Comparison of ENCODE assay signal across 11 cellular contexts in genomic region chr5:176532795-176533194, GRCh38. TPM values are rescaled to one million over a fixed set of nuclear protein-coding genes. Genes with fewer than 3 reads are reported as not detected.
DNase-seq lines count a peak whose midpoint lies in the region; ATAC-seq and TF ChIP-seq lines count a peak whose summit lies in the region.
"Had no signal": no experiment of that assay in that cellular context is flagged by ENCODE, and none has a peak within 500 bp of the region (broad histone marks: within the 10 kb centered on the region; RNA-seq: fewer than 3 reads in every experiment).

No MANE protein-coding gene starts in this region.

- WGBS in thymus, result 92% methylated on average over 9 of the region's 9 CpGs

- no peaks in the 10 kb centered on the region for H3K27me3 Mint-ChIP-seq in activated T-cell treated with anti-CD3 and anti-CD28 coated beads, Interleukin-2, amount 50 U/mL, for 72 hours (ENCODE audit: low read depth)
- no peaks in the 10 kb centered on the region for H3K27me3 Mint-ChIP-seq in activated naive CD8-positive, alpha-beta T cell
- no peaks in the 10 kb centered on the region for H3K27me3 Mint-ChIP-seq in mesothelial cell of epicardium (ENCODE audit: low read depth)

- H3K36me3 ChIP-seq in thymus (ENCODE audit: control insufficient read depth, insufficient read depth), result peaks cover 52% of the 10 kb centered on the region

- no peaks in the 10 kb centered on the region for H3K27me3 ChIP-seq in thymus (ENCODE audit: control insufficient read depth, insufficient read depth)

- peaks cover 8% of the 10 kb centered on the region for H3K9me3 ChIP-seq in thymus (ENCODE audit: control insufficient read depth)

- no peak for DNase-seq in activated T-cell treated with anti-CD3 and anti-CD28 coated beads, Interleukin-2, amount 50 U/mL, for 72 hours
- DNase-seq in activated T-cell treated with anti-CD3 and anti-CD28 coated beads, Interleukin-2, amount 50 U/mL, for 48 hours, result no peak
- DNase-seq in mesothelial cell of epicardium (ENCODE audit: low spot score in 2 of 2, unreplicated experiment in 2 of 2), result no peak
- DNase-seq in GM20000 (ENCODE audit: low spot score), result no peak
- DNase-seq in amniotic stem cell (lab: John Stamatoyannopoulos, UW), result no peak
- DNase-seq: activated CD8-positive, alpha-beta memory T cell treated with anti-CD3 and anti-CD28 coated beads for 24 hours; foreskin melanocyte; NCI-H2029 treated with DMSO at 0.1 percent for 48 hours had no signal

- no peaks in the 10 kb centered on the region for H3K9me3 Mint-ChIP-seq in activated T-cell treated with anti-CD3 and anti-CD28 coated beads, Interleukin-2, amount 50 U/mL, for 72 hours
- no peaks in the 10 kb centered on the region for H3K9me3 Mint-ChIP-seq in activated naive CD8-positive, alpha-beta T cell (ENCODE audit: low read depth)
- H3K9me3 Mint-ChIP-seq in mesothelial cell of epicardium, result no peaks in the 10 kb centered on the region

- no peak overlapping the region for H3K27ac Mint-ChIP-seq in activated T-cell treated with anti-CD3 and anti-CD28 coated beads, Interleukin-2, amount 50 U/mL, for 72 hours
- peak overlapping the region; percentile 99 for H3K27ac Mint-ChIP-seq in activated naive CD8-positive, alpha-beta T cell
- H3K27ac Mint-ChIP-seq in mesothelial cell of epicardium, result peak overlapping the region; percentile 100

- peaks cover 32% of the 10 kb centered on the region for H3K4me1 ChIP-seq in thymus (ENCODE audit: control insufficient read depth, insufficient read depth, low read length)

- peaks cover 6% of the 10 kb centered on the region in 2 donors for H3K36me3 Mint-ChIP-seq in activated T-cell treated with anti-CD3 and anti-CD28 coated beads, Interleukin-2, amount 50 U/mL, for 72 hours (ENCODE audit: insufficient read depth in 2 of 2)
- H3K36me3 Mint-ChIP-seq in activated naive CD8-positive, alpha-beta T cell, result peaks cover 2% of the 10 kb centered on the region
- H3K36me3 Mint-ChIP-seq in mesothelial cell of epicardium, result peaks cover 13% of the 10 kb centered on the region

- TF ChIP-seq CTCF in mesothelial cell of epicardium (IDR thresholded peaks at IDR 0.05; ENCODE audit: unreplicated experiment) (no peak), GM20000 (IDR thresholded peaks at IDR 0.05; ENCODE audit: extremely low read depth, missing control alignments) (no peak)

- no peak for ATAC-seq in activated T-cell treated with anti-CD3 and anti-CD28 coated beads, Interleukin-2, amount 50 U/mL, for 72 hours (replicated peaks in 1 of 2)
- ATAC-seq in HG03135 (IDR thresholded peaks at IDR 0.05; ENCODE audit: unreplicated experiment), result no peak

- peak overlapping the region; percentile 81 to 99 for H3K4me3 Mint-ChIP-seq in activated T-cell treated with anti-CD3 and anti-CD28 coated beads, Interleukin-2, amount 50 U/mL, for 72 hours
- H3K4me3 Mint-ChIP-seq in activated naive CD8-positive, alpha-beta T cell, result peak overlapping the region; percentile 97
- no peak overlapping the region for H3K4me3 Mint-ChIP-seq in mesothelial cell of epicardium

- H3K4me1 Mint-ChIP-seq in activated T-cell treated with anti-CD3 and anti-CD28 coated beads, Interleukin-2, amount 50 U/mL, for 72 hours (ENCODE audit: low read depth), result peaks cover 46% of the 10 kb centered on the region
- H3K4me1 Mint-ChIP-seq in activated naive CD8-positive, alpha-beta T cell (ENCODE audit: low read depth), result peaks cover 52% of the 10 kb centered on the region
- peaks cover 30% of the 10 kb centered on the region for H3K4me1 Mint-ChIP-seq in mesothelial cell of epicardium

- H3K4me3 ChIP-seq in thymus (ENCODE audit: low read length), result peak overlapping the region; percentile 85

- H3K27ac ChIP-seq in thymus (ENCODE audit: low read depth), result peak overlapping the region; percentile 99

RNA-seq across cellular contexts. Expression of gene RNF44, which starts 4.4 kb away (rescaled TPM):
- 10 to 100 TPM; 93.0 to 93.6 TPM for total RNA-seq in activated T-cell treated with anti-CD3 and anti-CD28 coated beads, Interleukin-2, amount 50 U/mL, for 72 hours
- 161 to 169 TPM (median 169 TPM) in 3 replicates for total RNA-seq in mesothelial cell of epicardium
- 54.8 TPM for polyA plus RNA-seq in thymus

RNA-seq across cellular contexts. Expression of gene CDHR2, which starts 16.3 kb away (rescaled TPM):
- total RNA-seq in activated T-cell treated with anti-CD3 and anti-CD28 coated beads, Interleukin-2, amount 50 U/mL, for 72 hours, result under 1 TPM; 0.67 to 0.81 TPM
- total RNA-seq in mesothelial cell of epicardium, result 0.45 to 1.1 TPM (median 0.50 TPM) in 3 replicates
- polyA plus RNA-seq in thymus, result 0.07 TPM
